Comparison of ENCODE assay signal across 15 cellular contexts in genomic region chr9:99235069-99235468, GRCh38.
"Had no signal": no experiment of that assay in that cellular context is flagged by ENCODE, and none has a peak within 500 bp of the region (broad histone marks: within the 10 kb centered on the region; RNA-seq: fewer than 3 reads in every experiment).

No MANE protein-coding gene starts in this region.

- H3K27ac ChIP-seq: cardiac muscle cell, esophagus muscularis mucosa, WERI-Rb-1 had no signal

- H3K4me3 Mint-ChIP-seq: activated naive CD8-positive, alpha-beta T cell; dendritic cell treated with granulocyte-macrophage colony-stimulating factor and Interleukin-4, amounts not matched to agents 40 ng/mL and 50 ng/mL, for 4 days; mesothelial cell of epicardium; nephron progenitor cell; type B pancreatic cell had no signal

- H3K4me1 Mint-ChIP-seq: mesothelial cell of epicardium had no signal

- H3K27me3 ChIP-seq: cardiac muscle cell, esophagus muscularis mucosa had no signal

- H3K27ac Mint-ChIP-seq: dendritic cell treated with granulocyte-macrophage colony-stimulating factor and Interleukin-4, amounts not matched to agents 40 ng/mL and 50 ng/mL, for 4 days; mesothelial cell of epicardium; nephron progenitor cell; type B pancreatic cell had no signal

- H3K9me3 ChIP-seq: esophagus muscularis mucosa had no signal

- H3K4me3 ChIP-seq: cardiac muscle cell, esophagus muscularis mucosa, lung had no signal

- H3K27me3 Mint-ChIP-seq: activated naive CD8-positive, alpha-beta T cell; dendritic cell treated with granulocyte-macrophage colony-stimulating factor and Interleukin-4, amounts not matched to agents 40 ng/mL and 50 ng/mL, for 4 days; type B pancreatic cell had no signal

- DNase-seq: activated CD4-positive, alpha-beta T cell treated with anti-CD3 and anti-CD28 coated beads, Interleukin-2, amount 50 U/mL, for 4 hours; amniotic stem cell; effector memory CD4-positive, alpha-beta T cell; islet precursor cell; nephron progenitor cell; nucleus accumbens; stimulated activated naive CD8-positive, alpha-beta T cell treated with anti-CD3 and anti-CD28 coated beads, Interleukin-15, Interleukin-2, amounts not matched to agents 100 U/mL and 50 U/mL, for 24 hours; WERI-Rb-1 had no signal

- H3K9me3 Mint-ChIP-seq: dendritic cell treated with granulocyte-macrophage colony-stimulating factor and Interleukin-4, amounts not matched to agents 40 ng/mL and 50 ng/mL, for 4 days; nephron progenitor cell; type B pancreatic cell had no signal
